23 cellular contexts compared by ENCODE assay signal in genomic region chr5:2158767-2159166, GRCh38.
DNase-seq lines count a peak whose midpoint lies in the region; ATAC-seq and TF ChIP-seq lines count a peak whose summit lies in the region.
"Had no signal": no experiment of that assay in that cellular context is flagged by ENCODE, and none has a peak within 500 bp of the region (broad histone marks: within the 10 kb centered on the region; RNA-seq: fewer than 3 reads in every experiment).

No MANE protein-coding gene starts in this region.

- H2BK5ac ChIP-seq in neuronal stem cell (ENCODE audit: low read length), result no peak overlapping the region

- no peak overlapping the region for H3K18ac ChIP-seq in neuronal stem cell (ENCODE audit: low read length)

- CTCF ChIA-PET in MCF 10A (lab: Yijun Ruan, JAX), result interaction anchor here (0.7 to 1.3 kb wide), 4 partner anchors 8 to 1856 kb away, joined by 3 to 5 read pairs (median 3); no protein-coding TSS in a partner anchor

- peaks cover 21% of the 10 kb centered on the region for H3K4me1 Mint-ChIP-seq in MCF 10A (ENCODE audit: insufficient read depth, unreplicated experiment)
- H3K4me1 Mint-ChIP-seq in stimulated activated naive CD8-positive, alpha-beta T cell treated with anti-CD3 and anti-CD28 coated beads, Interleukin-15, amount 100 ng/mL, for 72 hours, result no peaks in the 10 kb centered on the region
- H3K4me1 Mint-ChIP-seq: B cell; CD4-positive, CD25-positive, alpha-beta regulatory T cell had no signal

- no peaks in the 10 kb centered on the region for H3K79me1 ChIP-seq in neuronal stem cell (ENCODE audit: low read depth, low read length)

- H4K91ac ChIP-seq in neuronal stem cell (ENCODE audit: low read depth, low read length, poor library complexity), result no peak overlapping the region

- intact Hi-C loops in MCF 10A (cut with micrococcal nuclease) (no loop called here), breast epithelium (cut with DNase I; ENCODE audit: low total_unique reads) (no loop called here)

- H3K4me3 ChIP-seq in breast epithelium (no peak overlapping the region), neuronal stem cell (ENCODE audit: low read length in 2 of 2) (no peak overlapping the region)
- H3K4me3 ChIP-seq: BLaER1, GM12878, GM23248 had no signal

- H4K8ac ChIP-seq in neuronal stem cell (ENCODE audit: low read depth, low read length), result no peak overlapping the region

- BruUV-seq in MCF 10A (replicated peaks; lab: Mats Ljungman, UMichigan), result no TSS peak

- ATAC-seq in foreskin keratinocyte (no peak), GM21825 (IDR thresholded peaks at IDR 0.05; ENCODE audit: unreplicated experiment) (no peak), GM21381 (IDR thresholded peaks at IDR 0.05; ENCODE audit: unreplicated experiment) (no peak)
- ATAC-seq in stimulated activated naive CD8-positive, alpha-beta T cell treated with anti-CD3 and anti-CD28 coated beads, Interleukin-15, amount 100 ng/mL, for 72 hours, result no peak
- ATAC-seq: CD8-positive, alpha-beta T cell; GM12878; HCT116 had no signal

- POLR2A ChIA-PET in MCF 10A (lab: Yijun Ruan, JAX), result interaction anchor here (0.8 to 0.9 kb wide), 3 partner anchors 10 to 1105 kb away, joined by 3 to 5 read pairs (median 3); no protein-coding TSS in a partner anchor

- no peak overlapping the region for H3K4ac ChIP-seq in neuronal stem cell (ENCODE audit: low read length)

- H3K4me1 ChIP-seq in breast epithelium (no peaks in the 10 kb centered on the region), foreskin keratinocyte (peaks cover 13% of the 10 kb centered on the region), neuronal stem cell (ENCODE audit: control insufficient read depth in 2 of 2, insufficient read depth in 1 of 2, low read depth in 1 of 2, low read length in 2 of 2) (no peaks in the 10 kb centered on the region)
- H3K4me1 ChIP-seq: Caco-2 had no signal

- no peak overlapping the region for H3K4me2 ChIP-seq in neuronal stem cell (ENCODE audit: insufficient read depth, low read length, poor library complexity, severe bottlenecking)
- H3K4me2 ChIP-seq: BLaER1 had no signal

- H3K27ac Mint-ChIP-seq in MCF 10A (ENCODE audit: low read depth, unreplicated experiment), result no peak overlapping the region
- H3K27ac Mint-ChIP-seq in stimulated activated naive CD8-positive, alpha-beta T cell treated with anti-CD3 and anti-CD28 coated beads, Interleukin-15, amount 100 ng/mL, for 72 hours, result no peak overlapping the region
- H3K27ac Mint-ChIP-seq: B cell; CD4-positive, CD25-positive, alpha-beta regulatory T cell; CD8-positive, alpha-beta T cell; H9 had no signal

- no peaks in the 10 kb centered on the region for H3K36me3 Mint-ChIP-seq in MCF 10A (ENCODE audit: insufficient read depth, unreplicated experiment)
- H3K36me3 Mint-ChIP-seq: CD4-positive, CD25-positive, alpha-beta regulatory T cell; CD8-positive, alpha-beta T cell had no signal

- H3K23ac ChIP-seq in neuronal stem cell (ENCODE audit: low read depth, low read length, poor library complexity), result no peak overlapping the region

- no peak for TF ChIP-seq CTCF in MCF 10A (IDR thresholded peaks at IDR 0.05; ENCODE audit: unreplicated experiment)
- TF ChIP-seq CTCF in breast epithelium (IDR thresholded peaks at IDR 0.05), result no peak
- no peak for TF ChIP-seq CTCF in foreskin keratinocyte (conservative IDR thresholded peaks at IDR 0.05)

- no peak overlapping the region for H2BK15ac ChIP-seq in neuronal stem cell (ENCODE audit: low read length)

- no peak overlapping the region for H3K4me3 Mint-ChIP-seq in MCF 10A (ENCODE audit: unreplicated experiment)
- H3K4me3 Mint-ChIP-seq in stimulated activated naive CD8-positive, alpha-beta T cell treated with anti-CD3 and anti-CD28 coated beads, Interleukin-15, amount 100 ng/mL, for 72 hours, result no peak overlapping the region
- H3K4me3 Mint-ChIP-seq: B cell; CD4-positive, CD25-positive, alpha-beta regulatory T cell; CD8-positive, alpha-beta T cell; H9 had no signal

- no peak overlapping the region for H2BK120ac ChIP-seq in neuronal stem cell (ENCODE audit: low read depth, low read length)

- no peak overlapping the region for H2AK5ac ChIP-seq in neuronal stem cell (ENCODE audit: low read depth, low read length)

- H3K27ac ChIP-seq in breast epithelium (no peak overlapping the region), foreskin keratinocyte (peak overlapping the region; percentile 68), neuronal stem cell (replicated peaks; ENCODE audit: low read length) (no peak overlapping the region)
- H3K27ac ChIP-seq: 22Rv1, BLaER1, C4-2B, GM23248 had no signal

- TF ChIP-seq POLR2A in breast epithelium (IDR thresholded peaks at IDR 0.05), result no peak

- H3K36me3 ChIP-seq in breast epithelium (no peaks in the 10 kb centered on the region), neuronal stem cell (replicated peaks in 1 of 2; ENCODE audit: control insufficient read depth in 2 of 2, insufficient read depth in 2 of 2, low read length in 2 of 2) (no peaks in the 10 kb centered on the region)
- H3K36me3 ChIP-seq: BLaER1 had no signal

- H2BK12ac ChIP-seq in neuronal stem cell (ENCODE audit: low read length), result no peak overlapping the region

- no CpG with 5 or more reads among the region's 9 CpGs for WGBS in neuronal stem cell (ENCODE audit: extremely low coverage in 2 of 2, insufficient read length in 2 of 2, insufficient replicate concordance in 1 of 2), 2 donors

- peak; percentile 38 for DNase-seq in MCF 10A (ENCODE audit: unreplicated experiment)
- no peak for DNase-seq in breast epithelium (ENCODE audit: low spot score in 2 of 2)
- DNase-seq in foreskin keratinocyte, result no peak
- no peak for DNase-seq in neuronal stem cell (ENCODE audit: low spot score)
- DNase-seq in H4 (ENCODE audit: low spot score), result no peak
- no peak for DNase-seq in stimulated activated naive CD8-positive, alpha-beta T cell treated with anti-CD3 and anti-CD28 coated beads, Interleukin-15, amount 100 ng/mL, for 72 hours
- DNase-seq: Caco-2; CD4-positive, CD25-positive, alpha-beta regulatory T cell; CD8-positive, alpha-beta T cell; DMS153; DND-41; EL; GDM1; GM23248; H9 had no signal

- H3K14ac ChIP-seq in neuronal stem cell (ENCODE audit: low read length), result no peak overlapping the region

- H3K9me3 ChIP-seq in breast epithelium, result no peaks in the 10 kb centered on the region
- H3K9me3 ChIP-seq in neuronal stem cell (replicated peaks in 1 of 2; ENCODE audit: control insufficient read depth in 2 of 2, insufficient read depth in 1 of 2, low read depth in 1 of 2, low read length in 2 of 2), result peaks cover 0 to 7% of the 10 kb centered on the region in 2 donors
- H3K9me3 ChIP-seq: BLaER1, Caco-2 had no signal

- peaks cover 12% of the 10 kb centered on the region for H3K27me3 Mint-ChIP-seq in MCF 10A (ENCODE audit: insufficient read depth, unreplicated experiment)
- peaks cover 11% of the 10 kb centered on the region for H3K27me3 Mint-ChIP-seq in stimulated activated naive CD8-positive, alpha-beta T cell treated with anti-CD3 and anti-CD28 coated beads, Interleukin-15, amount 100 ng/mL, for 72 hours
- H3K27me3 Mint-ChIP-seq: B cell had no signal

- H3K9me3 Mint-ChIP-seq in MCF 10A (ENCODE audit: unreplicated experiment), result no peaks in the 10 kb centered on the region
- peaks cover 0 to 10% of the 10 kb centered on the region in 2 donors for H3K9me3 Mint-ChIP-seq in stimulated activated naive CD8-positive, alpha-beta T cell treated with anti-CD3 and anti-CD28 coated beads, Interleukin-15, amount 100 ng/mL, for 72 hours
- H3K9me3 Mint-ChIP-seq: CD8-positive, alpha-beta T cell; H9 had no signal

- no peak overlapping the region for H3K9ac ChIP-seq in neuronal stem cell (ENCODE audit: low read depth, low read length, poor library complexity)
- H3K9ac ChIP-seq: BLaER1, GM23248 had no signal

- H3K27me3 ChIP-seq in breast epithelium (no peaks in the 10 kb centered on the region), foreskin keratinocyte (no peaks in the 10 kb centered on the region), neuronal stem cell (ENCODE audit: control insufficient read depth in 3 of 3, insufficient read depth in 3 of 3, low read depth in 1 of 3, low read length in 3 of 3) (no peaks in the 10 kb centered on the region)
- H3K27me3 ChIP-seq: BLaER1 had no signal

- H2AFZ ChIP-seq in neuronal stem cell (ENCODE audit: low read length), result peak overlapping the region; percentile 59
- H2AFZ ChIP-seq: GM23248 had no signal
